ENCODE assay signal across 15 cellular contexts in genomic region chrX:3589474-3589873, GRCh38.
"Had no signal": no experiment of that assay in that cellular context is flagged by ENCODE, and none has a peak within 500 bp of the region (broad histone marks: within the 10 kb centered on the region; RNA-seq: fewer than 3 reads in every experiment).

No MANE protein-coding gene starts in this region.

- H3K27me3 Mint-ChIP-seq: activated naive CD4-positive, alpha-beta T cell treated with anti-CD3 and anti-CD28 coated beads, Interleukin-2, amount 50 U/mL, for 24 hours; central memory CD8-positive, alpha-beta T cell; stimulated activated naive CD8-positive, alpha-beta T cell treated with anti-CD3 and anti-CD28 coated beads, Interleukin-15, amount 100 ng/mL, for 72 hours had no signal

- H3K9me3 ChIP-seq: body of pancreas, left ventricle myocardium inferior, testis had no signal

- H3K4me1 ChIP-seq: body of pancreas, left ventricle myocardium inferior, testis had no signal

- H3K4me1 Mint-ChIP-seq: nephron had no signal

- H3K4me3 Mint-ChIP-seq: activated naive CD4-positive, alpha-beta T cell treated with anti-CD3 and anti-CD28 coated beads, Interleukin-2, amount 50 U/mL, for 24 hours; central memory CD8-positive, alpha-beta T cell; nephron; stimulated activated naive CD8-positive, alpha-beta T cell treated with anti-CD3 and anti-CD28 coated beads, Interleukin-15, amount 100 ng/mL, for 72 hours had no signal

- H3K27me3 ChIP-seq: body of pancreas, testis had no signal

- DNase-seq: activated CD4-positive, alpha-beta T cell treated with anti-CD3 and anti-CD28 coated beads, Interleukin-2, amount 50 U/mL, for 1 hour; activated CD4-positive, CD25-positive, alpha-beta regulatory T cell; activated T-cell treated with anti-CD3 and anti-CD28 coated beads for 4 hours; body of pancreas; effector memory CD4-positive, alpha-beta T cell; left ventricle myocardium inferior; mesenchymal stem cell; stimulated activated CD4-positive, alpha-beta T cell treated with anti-CD3 and anti-CD28 coated beads, Interleukin-15, amount 100 ng/mL, for 24 hours; stimulated activated CD4-positive, alpha-beta T cell treated with anti-CD3 and anti-CD28 coated beads, Interleukin-4, amount 100 ng/mL, for 24 hours; stimulated activated naive CD8-positive, alpha-beta T cell treated with anti-CD3 and anti-CD28 coated beads, Interleukin-15, amount 100 ng/mL, for 72 hours; T1000; testis had no signal

- H3K27ac ChIP-seq: body of pancreas, left ventricle myocardium inferior, testis had no signal

- H3K4me3 ChIP-seq: body of pancreas, left ventricle myocardium inferior, testis had no signal

- H3K27ac Mint-ChIP-seq: activated naive CD4-positive, alpha-beta T cell treated with anti-CD3 and anti-CD28 coated beads, Interleukin-2, amount 50 U/mL, for 24 hours; nephron; stimulated activated naive CD8-positive, alpha-beta T cell treated with anti-CD3 and anti-CD28 coated beads, Interleukin-15, amount 100 ng/mL, for 72 hours had no signal

- ATAC-seq: body of pancreas; stimulated activated naive CD8-positive, alpha-beta T cell treated with anti-CD3 and anti-CD28 coated beads, Interleukin-15, amount 100 ng/mL, for 72 hours had no signal

- H3K9me3 Mint-ChIP-seq: activated naive CD4-positive, alpha-beta T cell treated with anti-CD3 and anti-CD28 coated beads, Interleukin-2, amount 50 U/mL, for 24 hours; central memory CD8-positive, alpha-beta T cell; nephron; stimulated activated naive CD8-positive, alpha-beta T cell treated with anti-CD3 and anti-CD28 coated beads, Interleukin-15, amount 100 ng/mL, for 72 hours had no signal

- H3K36me3 ChIP-seq: left ventricle myocardium inferior had no signal
